Comparison of ENCODE assay signal across 1 cellular context in the genomic region with DNA sequence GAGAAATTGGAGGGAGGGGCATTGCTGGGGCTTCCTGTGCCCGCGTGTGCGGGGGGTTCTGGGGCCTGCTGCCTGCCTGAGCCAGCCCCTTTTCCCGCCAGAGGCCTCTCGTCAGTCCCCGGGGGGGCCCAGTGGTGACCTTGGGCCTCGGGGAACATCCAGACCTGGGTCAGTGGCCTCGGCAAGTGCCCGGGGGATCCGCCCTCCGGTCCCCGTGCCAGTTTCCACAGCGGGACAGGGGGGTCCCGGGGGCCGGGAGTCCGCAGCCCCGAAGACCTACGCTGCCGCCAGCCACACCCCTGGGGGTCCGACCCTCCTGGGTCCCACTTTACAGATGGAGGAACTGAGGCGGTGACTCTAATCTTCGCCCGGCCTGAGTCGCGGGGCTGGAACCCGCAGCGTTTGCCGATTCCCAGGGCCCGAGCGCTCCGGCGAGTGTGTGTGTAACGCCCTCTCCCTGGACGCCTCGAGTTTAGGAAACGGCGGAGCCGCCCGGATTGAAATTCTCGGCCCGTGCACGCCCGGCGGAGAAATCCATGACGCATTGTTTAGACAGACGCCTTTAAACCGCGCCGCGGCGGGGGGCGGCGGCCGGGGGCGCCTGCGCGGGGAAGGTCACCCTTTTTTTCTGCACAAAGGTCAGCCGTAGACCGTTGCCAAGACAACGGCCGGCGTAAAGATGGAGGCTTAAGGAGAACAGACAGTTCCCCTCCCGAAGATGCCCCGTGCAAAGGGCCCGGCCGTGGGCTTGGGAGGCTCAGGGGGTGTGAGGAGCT.
TF ChIP-seq lines count a peak whose summit lies in the region.

No MANE protein-coding gene starts in this region.

TF ChIP-seq in HepG2, 621 proteins besides CTCF, POLR2A, EP300 and RAD21 (continued from another document and continues in another):
- TF ChIP-seq, protein P1, sequence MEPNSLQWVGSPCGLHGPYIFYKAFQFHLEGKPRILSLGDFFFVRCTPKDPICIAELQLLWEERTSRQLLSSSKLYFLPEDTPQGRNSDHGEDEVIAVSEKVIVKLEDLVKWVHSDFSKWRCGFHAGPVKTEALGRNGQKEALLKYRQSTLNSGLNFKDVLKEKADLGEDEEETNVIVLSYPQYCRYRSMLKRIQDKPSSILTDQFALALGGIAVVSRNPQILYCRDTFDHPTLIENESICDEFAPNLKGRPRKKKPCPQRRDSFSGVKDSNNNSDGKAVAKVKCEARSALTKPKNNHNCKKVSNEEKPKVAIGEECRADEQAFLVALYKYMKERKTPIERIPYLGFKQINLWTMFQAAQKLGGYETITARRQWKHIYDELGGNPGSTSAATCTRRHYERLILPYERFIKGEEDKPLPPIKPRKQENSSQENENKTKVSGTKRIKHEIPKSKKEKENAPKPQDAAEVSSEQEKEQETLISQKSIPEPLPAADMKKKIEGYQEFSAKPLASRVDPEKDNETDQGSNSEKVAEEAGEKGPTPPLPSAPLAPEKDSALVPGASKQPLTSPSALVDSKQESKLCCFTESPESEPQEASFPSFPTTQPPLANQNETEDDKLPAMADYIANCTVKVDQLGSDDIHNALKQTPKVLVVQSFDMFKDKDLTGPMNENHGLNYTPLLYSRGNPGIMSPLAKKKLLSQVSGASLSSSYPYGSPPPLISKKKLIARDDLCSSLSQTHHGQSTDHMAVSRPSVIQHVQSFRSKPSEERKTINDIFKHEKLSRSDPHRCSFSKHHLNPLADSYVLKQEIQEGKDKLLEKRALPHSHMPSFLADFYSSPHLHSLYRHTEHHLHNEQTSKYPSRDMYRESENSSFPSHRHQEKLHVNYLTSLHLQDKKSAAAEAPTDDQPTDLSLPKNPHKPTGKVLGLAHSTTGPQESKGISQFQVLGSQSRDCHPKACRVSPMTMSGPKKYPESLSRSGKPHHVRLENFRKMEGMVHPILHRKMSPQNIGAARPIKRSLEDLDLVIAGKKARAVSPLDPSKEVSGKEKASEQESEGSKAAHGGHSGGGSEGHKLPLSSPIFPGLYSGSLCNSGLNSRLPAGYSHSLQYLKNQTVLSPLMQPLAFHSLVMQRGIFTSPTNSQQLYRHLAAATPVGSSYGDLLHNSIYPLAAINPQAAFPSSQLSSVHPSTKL (CRISPR knock-in tag; IDR thresholded peaks at IDR 0.05), result peak; percentile 46; the same call in 1 of the 2 replicates
- TF ChIP-seq RARA (CRISPR knock-in tag; IDR thresholded peaks at IDR 0.05) (peak; percentile 51), TCF7 (IDR thresholded peaks at IDR 0.05; ENCODE audit: low read depth) (peak; percentile 68), ADNP (CRISPR knock-in tag; IDR thresholded peaks at IDR 0.05) (no peak), SAFB2 (CRISPR knock-in tag; IDR thresholded peaks at IDR 0.05; ENCODE audit: borderline replicate concordance, low read depth) (0 out of 2 replicates have a peak, but pooled peaks have one; percentile 65), TAF1 (CRISPR knock-in tag; IDR thresholded peaks at IDR 0.05) (peak; percentile 33; the same call in 1 of the 2 replicates), CC2D1A (CRISPR knock-in tag; IDR thresholded peaks at IDR 0.05) (no peak), ZFP1 (CRISPR knock-in tag; IDR thresholded peaks at IDR 0.05) (no peak), NCOA5 (CRISPR knock-in tag; IDR thresholded peaks at IDR 0.05) (no peak), NFYB (CRISPR knock-in tag; IDR thresholded peaks at IDR 0.05) (no peak), ZNF33B (CRISPR knock-in tag; IDR thresholded peaks at IDR 0.05) (0 out of 2 replicates have a peak, but pooled peaks have one; percentile 47), SMARCC2 (IDR thresholded peaks at IDR 0.05) (no peak), ZNF124 (CRISPR knock-in tag; IDR thresholded peaks at IDR 0.05) (no peak; the same call in 1 of the 2 replicates), RFX5 (IDR thresholded peaks at IDR 0.05; ENCODE audit: low read depth, low read length) (no peak), ARID2 (CRISPR knock-in tag; IDR thresholded peaks at IDR 0.05; ENCODE audit: borderline replicate concordance) (0 out of 2 replicates have a peak, but pooled peaks have one; percentile 28), SPEN (CRISPR knock-in tag; IDR thresholded peaks at IDR 0.05; ENCODE audit: low read depth) (no peak; the same call in 1 of the 2 replicates), FOXA1 (IDR thresholded peaks at IDR 0.05) (no peak), FOXA1 (CRISPR knock-in tag; IDR thresholded peaks at IDR 0.05) (peak; percentile 29; the same call in 1 of the 2 replicates), ZNF432 (CRISPR knock-in tag; IDR thresholded peaks at IDR 0.05; ENCODE audit: borderline replicate concordance) (no peak), ZNF562 (CRISPR knock-in tag; IDR thresholded peaks at IDR 0.05; ENCODE audit: borderline replicate concordance) (no peak), ZBTB3 (CRISPR knock-in tag; IDR thresholded peaks at IDR 0.05; ENCODE audit: borderline replicate concordance, low read depth) (no peak), CENPT (CRISPR knock-in tag; IDR thresholded peaks at IDR 0.05; ENCODE audit: low read depth) (no peak), TBL1XR1 (IDR thresholded peaks at IDR 0.05; ENCODE audit: borderline replicate concordance, low read length, partially characterized antibody) (no peak), RBM22 (optimal IDR thresholded peaks at IDR 0.05; ENCODE audit: low read length) (peak; percentile 31), ZNF607 (CRISPR knock-in tag; IDR thresholded peaks at IDR 0.05; ENCODE audit: borderline replicate concordance) (no peak), PLRG1 (conservative IDR thresholded peaks at IDR 0.05) (no peak), ZNF746 (CRISPR knock-in tag; IDR thresholded peaks at IDR 0.05) (peak; percentile 46; the same call in 1 of the 2 replicates), GPN1 (CRISPR knock-in tag; IDR thresholded peaks at IDR 0.05; ENCODE audit: borderline replicate concordance) (no peak), ZBTB7A (CRISPR knock-in tag; IDR thresholded peaks at IDR 0.05) (no peak), JDP2 (CRISPR knock-in tag; IDR thresholded peaks at IDR 0.05; ENCODE audit: borderline replicate concordance) (no peak), GABPA (IDR thresholded peaks at IDR 0.05; ENCODE audit: low read depth, low read length) (no peak), GABPA (CRISPR knock-in tag; IDR thresholded peaks at IDR 0.05; ENCODE audit: low read depth) (no peak), ZBTB20 (CRISPR knock-in tag; IDR thresholded peaks at IDR 0.05; ENCODE audit: borderline replicate concordance, low read depth) (0 out of 2 replicates have a peak, but pooled peaks have one; percentile 49), ZNF251 (CRISPR knock-in tag; IDR thresholded peaks at IDR 0.05) (no peak), ZNF766 (CRISPR knock-in tag; IDR thresholded peaks at IDR 0.05; ENCODE audit: borderline replicate concordance) (no peak), ZNF205 (CRISPR knock-in tag; IDR thresholded peaks at IDR 0.05) (no peak; the same call in 1 of the 2 replicates), ZNF253 (CRISPR knock-in tag; IDR thresholded peaks at IDR 0.05; ENCODE audit: borderline replicate concordance) (0 out of 2 replicates have a peak, but pooled peaks have one; percentile 19), MTF1 (CRISPR knock-in tag; IDR thresholded peaks at IDR 0.05) (no peak), SP4 (CRISPR knock-in tag; IDR thresholded peaks at IDR 0.05) (no peak), RFX1 (IDR thresholded peaks at IDR 0.05) (peak; percentile 86), KAT2B (IDR thresholded peaks at IDR 0.05; ENCODE audit: borderline replicate concordance, low read depth, low read length) (no peak), FIP1L1 (IDR thresholded peaks at IDR 0.05; ENCODE audit: borderline replicate concordance, insufficient read depth, low read depth, low read length) (no peak), ZNF703 (CRISPR knock-in tag; IDR thresholded peaks at IDR 0.05; ENCODE audit: borderline replicate concordance) (peak; percentile 80; the same call in 1 of the 2 replicates), PRMT3 (CRISPR knock-in tag; IDR thresholded peaks at IDR 0.05; ENCODE audit: borderline replicate concordance, low read depth) (no peak), THAP11 (CRISPR knock-in tag; IDR thresholded peaks at IDR 0.05) (peak; percentile 69), ZNF337 (CRISPR knock-in tag; IDR thresholded peaks at IDR 0.05; ENCODE audit: borderline replicate concordance, low read depth) (no peak), ZNF616 (CRISPR knock-in tag; IDR thresholded peaks at IDR 0.05; ENCODE audit: low read depth) (no peak)
- TF ChIP-seq, protein P2, sequence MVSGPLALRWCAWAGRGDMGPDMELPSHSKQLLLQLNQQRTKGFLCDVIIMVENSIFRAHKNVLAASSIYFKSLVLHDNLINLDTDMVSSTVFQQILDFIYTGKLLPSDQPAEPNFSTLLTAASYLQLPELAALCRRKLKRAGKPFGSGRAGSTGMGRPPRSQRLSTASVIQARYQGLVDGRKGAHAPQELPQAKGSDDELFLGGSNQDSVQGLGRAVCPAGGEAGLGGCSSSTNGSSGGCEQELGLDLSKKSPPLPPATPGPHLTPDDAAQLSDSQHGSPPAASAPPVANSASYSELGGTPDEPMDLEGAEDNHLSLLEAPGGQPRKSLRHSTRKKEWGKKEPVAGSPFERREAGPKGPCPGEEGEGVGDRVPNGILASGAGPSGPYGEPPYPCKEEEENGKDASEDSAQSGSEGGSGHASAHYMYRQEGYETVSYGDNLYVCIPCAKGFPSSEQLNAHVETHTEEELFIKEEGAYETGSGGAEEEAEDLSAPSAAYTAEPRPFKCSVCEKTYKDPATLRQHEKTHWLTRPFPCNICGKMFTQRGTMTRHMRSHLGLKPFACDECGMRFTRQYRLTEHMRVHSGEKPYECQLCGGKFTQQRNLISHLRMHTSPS (CRISPR knock-in tag; IDR thresholded peaks at IDR 0.05; ENCODE audit: low read depth), result 0 out of 2 replicates have a peak, but pooled peaks have one; percentile 41
- TF ChIP-seq, protein P3, sequence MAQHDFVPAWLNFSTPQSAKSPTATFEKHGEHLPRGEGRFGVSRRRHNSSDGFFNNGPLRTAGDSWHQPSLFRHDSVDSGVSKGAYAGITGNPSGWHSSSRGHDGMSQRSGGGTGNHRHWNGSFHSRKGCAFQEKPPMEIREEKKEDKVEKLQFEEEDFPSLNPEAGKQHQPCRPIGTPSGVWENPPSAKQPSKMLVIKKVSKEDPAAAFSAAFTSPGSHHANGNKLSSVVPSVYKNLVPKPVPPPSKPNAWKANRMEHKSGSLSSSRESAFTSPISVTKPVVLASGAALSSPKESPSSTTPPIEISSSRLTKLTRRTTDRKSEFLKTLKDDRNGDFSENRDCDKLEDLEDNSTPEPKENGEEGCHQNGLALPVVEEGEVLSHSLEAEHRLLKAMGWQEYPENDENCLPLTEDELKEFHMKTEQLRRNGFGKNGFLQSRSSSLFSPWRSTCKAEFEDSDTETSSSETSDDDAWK (CRISPR knock-in tag; IDR thresholded peaks at IDR 0.05), result no peak
- TF ChIP-seq, protein P4, sequence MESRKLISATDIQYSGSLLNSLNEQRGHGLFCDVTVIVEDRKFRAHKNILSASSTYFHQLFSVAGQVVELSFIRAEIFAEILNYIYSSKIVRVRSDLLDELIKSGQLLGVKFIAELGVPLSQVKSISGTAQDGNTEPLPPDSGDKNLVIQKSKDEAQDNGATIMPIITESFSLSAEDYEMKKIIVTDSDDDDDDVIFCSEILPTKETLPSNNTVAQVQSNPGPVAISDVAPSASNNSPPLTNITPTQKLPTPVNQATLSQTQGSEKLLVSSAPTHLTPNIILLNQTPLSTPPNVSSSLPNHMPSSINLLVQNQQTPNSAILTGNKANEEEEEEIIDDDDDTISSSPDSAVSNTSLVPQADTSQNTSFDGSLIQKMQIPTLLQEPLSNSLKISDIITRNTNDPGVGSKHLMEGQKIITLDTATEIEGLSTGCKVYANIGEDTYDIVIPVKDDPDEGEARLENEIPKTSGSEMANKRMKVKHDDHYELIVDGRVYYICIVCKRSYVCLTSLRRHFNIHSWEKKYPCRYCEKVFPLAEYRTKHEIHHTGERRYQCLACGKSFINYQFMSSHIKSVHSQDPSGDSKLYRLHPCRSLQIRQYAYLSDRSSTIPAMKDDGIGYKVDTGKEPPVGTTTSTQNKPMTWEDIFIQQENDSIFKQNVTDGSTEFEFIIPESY (CRISPR knock-in tag; IDR thresholded peaks at IDR 0.05), result no peak; the same call in 1 of the 2 replicates
- TF ChIP-seq, protein P5, sequence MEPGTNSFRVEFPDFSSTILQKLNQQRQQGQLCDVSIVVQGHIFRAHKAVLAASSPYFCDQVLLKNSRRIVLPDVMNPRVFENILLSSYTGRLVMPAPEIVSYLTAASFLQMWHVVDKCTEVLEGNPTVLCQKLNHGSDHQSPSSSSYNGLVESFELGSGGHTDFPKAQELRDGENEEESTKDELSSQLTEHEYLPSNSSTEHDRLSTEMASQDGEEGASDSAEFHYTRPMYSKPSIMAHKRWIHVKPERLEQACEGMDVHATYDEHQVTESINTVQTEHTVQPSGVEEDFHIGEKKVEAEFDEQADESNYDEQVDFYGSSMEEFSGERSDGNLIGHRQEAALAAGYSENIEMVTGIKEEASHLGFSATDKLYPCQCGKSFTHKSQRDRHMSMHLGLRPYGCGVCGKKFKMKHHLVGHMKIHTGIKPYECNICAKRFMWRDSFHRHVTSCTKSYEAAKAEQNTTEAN (CRISPR knock-in tag; conservative IDR thresholded peaks at IDR 0.05), result no peak
- TF ChIP-seq, protein P6, sequence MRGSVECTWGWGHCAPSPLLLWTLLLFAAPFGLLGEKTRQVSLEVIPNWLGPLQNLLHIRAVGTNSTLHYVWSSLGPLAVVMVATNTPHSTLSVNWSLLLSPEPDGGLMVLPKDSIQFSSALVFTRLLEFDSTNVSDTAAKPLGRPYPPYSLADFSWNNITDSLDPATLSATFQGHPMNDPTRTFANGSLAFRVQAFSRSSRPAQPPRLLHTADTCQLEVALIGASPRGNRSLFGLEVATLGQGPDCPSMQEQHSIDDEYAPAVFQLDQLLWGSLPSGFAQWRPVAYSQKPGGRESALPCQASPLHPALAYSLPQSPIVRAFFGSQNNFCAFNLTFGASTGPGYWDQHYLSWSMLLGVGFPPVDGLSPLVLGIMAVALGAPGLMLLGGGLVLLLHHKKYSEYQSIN (CRISPR knock-in tag; IDR thresholded peaks at IDR 0.05; ENCODE audit: borderline replicate concordance), result no peak
- TF ChIP-seq, protein P7, sequence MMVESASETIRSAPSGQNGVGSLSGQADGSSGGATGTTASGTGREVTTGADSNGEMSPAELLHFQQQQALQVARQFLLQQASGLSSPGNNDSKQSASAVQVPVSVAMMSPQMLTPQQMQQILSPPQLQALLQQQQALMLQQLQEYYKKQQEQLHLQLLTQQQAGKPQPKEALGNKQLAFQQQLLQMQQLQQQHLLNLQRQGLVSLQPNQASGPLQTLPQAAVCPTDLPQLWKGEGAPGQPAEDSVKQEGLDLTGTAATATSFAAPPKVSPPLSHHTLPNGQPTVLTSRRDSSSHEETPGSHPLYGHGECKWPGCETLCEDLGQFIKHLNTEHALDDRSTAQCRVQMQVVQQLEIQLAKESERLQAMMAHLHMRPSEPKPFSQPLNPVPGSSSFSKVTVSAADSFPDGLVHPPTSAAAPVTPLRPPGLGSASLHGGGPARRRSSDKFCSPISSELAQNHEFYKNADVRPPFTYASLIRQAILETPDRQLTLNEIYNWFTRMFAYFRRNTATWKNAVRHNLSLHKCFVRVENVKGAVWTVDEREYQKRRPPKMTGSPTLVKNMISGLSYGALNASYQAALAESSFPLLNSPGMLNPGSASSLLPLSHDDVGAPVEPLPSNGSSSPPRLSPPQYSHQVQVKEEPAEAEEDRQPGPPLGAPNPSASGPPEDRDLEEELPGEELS (CRISPR knock-in tag; IDR thresholded peaks at IDR 0.05), result peak; percentile 44; the same call in 1 of the 2 replicates
- TF ChIP-seq, protein P8, sequence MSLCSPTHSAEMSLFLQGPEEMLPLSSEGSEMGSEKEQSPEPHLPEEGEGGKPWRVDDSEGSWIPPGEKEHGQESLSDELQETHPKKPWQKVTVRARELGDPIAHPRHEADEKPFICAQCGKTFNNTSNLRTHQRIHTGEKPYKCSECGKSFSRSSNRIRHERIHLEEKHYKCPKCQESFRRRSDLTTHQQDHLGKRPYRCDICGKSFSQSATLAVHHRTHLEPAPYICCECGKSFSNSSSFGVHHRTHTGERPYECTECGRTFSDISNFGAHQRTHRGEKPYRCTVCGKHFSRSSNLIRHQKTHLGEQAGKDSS (CRISPR knock-in tag; IDR thresholded peaks at IDR 0.05; ENCODE audit: borderline replicate concordance, low read depth), result no peak
